Comparison of ENCODE assay signal across 13 cellular contexts in the genomic region with DNA sequence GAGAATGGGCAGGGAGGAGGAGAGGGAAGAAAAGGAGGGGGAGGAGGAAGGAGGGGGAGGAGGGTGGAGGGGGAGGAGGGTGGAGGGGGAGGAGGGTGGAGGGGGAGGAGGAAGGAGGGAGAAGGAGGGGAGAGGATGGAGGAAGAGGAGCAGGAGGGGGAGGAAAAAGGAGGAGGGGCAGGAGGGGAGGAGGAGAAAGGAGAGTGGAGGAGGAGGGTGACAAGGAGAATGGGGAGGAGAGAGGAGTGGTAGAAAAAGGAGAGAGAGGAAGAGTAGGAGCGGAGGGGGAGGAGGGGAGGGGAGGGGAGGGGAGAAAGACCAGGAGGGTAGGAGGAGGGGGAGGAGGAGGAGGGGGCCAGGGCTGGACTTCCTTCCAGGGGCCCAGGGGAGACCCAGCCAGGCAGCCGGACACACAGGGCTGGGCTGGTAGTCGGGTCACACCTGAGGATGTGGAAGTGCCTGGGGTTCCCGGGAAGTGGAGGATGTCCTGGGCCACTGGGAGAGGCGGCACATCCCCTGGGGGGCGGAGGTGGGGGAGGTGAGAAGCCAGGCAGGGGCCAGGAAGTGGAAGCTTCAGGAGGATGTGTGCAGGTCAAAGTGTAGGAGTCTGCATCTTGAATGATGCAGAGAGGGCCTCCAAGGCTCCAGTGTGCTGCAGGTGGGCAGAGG. TPM values are rescaled to one million over a fixed set of nuclear protein-coding genes. Genes with fewer than 3 reads are reported as not detected.
DNase-seq lines count a peak whose midpoint lies in the region; ATAC-seq and TF ChIP-seq lines count a peak whose summit lies in the region.
"Had no signal": no experiment of that assay in that cellular context is flagged by ENCODE, and none has a peak within 500 bp of the region (broad histone marks: within the 10 kb centered on the region; RNA-seq: fewer than 3 reads in every experiment).

No MANE protein-coding gene starts in this region.

- H3K9me3 Mint-ChIP-seq in chondrocyte (ENCODE audit: low read depth) = no peaks in the 10 kb centered on the region
- peaks cover 0 to 6% (median 0%) of the 10 kb centered on the region in 5 donors for H3K9me3 Mint-ChIP-seq in CD8-positive, alpha-beta memory T cell

- H3K9me3 ChIP-seq in DND-41 (ENCODE audit: insufficient read depth, low read length, severe bottlenecking) (no peaks in the 10 kb centered on the region), HUES48 (ENCODE audit: control insufficient read depth, insufficient read depth, low read length) (peaks cover 11% of the 10 kb centered on the region), mesodermal cell (ENCODE audit: control insufficient read depth, low read length) (peaks cover 5% of the 10 kb centered on the region)
- H3K9me3 ChIP-seq in CD8-positive, alpha-beta memory T cell (ENCODE audit: low read length) = no peaks in the 10 kb centered on the region

- H3K4me1 Mint-ChIP-seq in chondrocyte (ENCODE audit: low read depth) = no peaks in the 10 kb centered on the region
- H3K4me1 Mint-ChIP-seq in CD8-positive, alpha-beta memory T cell = peaks cover 0 to 3% (median 2%) of the 10 kb centered on the region in 3 donors

- CTCF ChIA-PET in CD8-positive, alpha-beta memory T cell (lab: Charles Lee) = no interaction called here

- no peaks in the 10 kb centered on the region for H3K36me3 ChIP-seq in DND-41 (ENCODE audit: insufficient read depth, low read length)
- peaks cover 8% of the 10 kb centered on the region; the same call in 1 of the 2 replicates for H3K36me3 ChIP-seq in HUES48 (ENCODE audit: control insufficient read depth, insufficient read depth, low read length)
- peaks cover 10% of the 10 kb centered on the region for H3K36me3 ChIP-seq in mesodermal cell (ENCODE audit: control insufficient read depth, insufficient read depth, low read length)
- H3K36me3 ChIP-seq in CD8-positive, alpha-beta memory T cell (ENCODE audit: insufficient read depth, low read length) = no peaks in the 10 kb centered on the region

- H2AFZ ChIP-seq in DND-41 (ENCODE audit: low read depth, low read length) = no peak overlapping the region

- peak; percentile 58 for ATAC-seq in DND-41 (ENCODE audit: insufficient read depth, low read depth)
- ATAC-seq: PC-3 had no signal

- no peaks in the 10 kb centered on the region for H3K4me1 ChIP-seq in DND-41 (ENCODE audit: insufficient read depth, low read length)
- H3K4me1 ChIP-seq in HUES48 (ENCODE audit: control insufficient read depth, insufficient read depth, low read length) = peaks cover 8% of the 10 kb centered on the region
- peaks cover 6% of the 10 kb centered on the region for H3K4me1 ChIP-seq in mesodermal cell (ENCODE audit: control insufficient read depth, insufficient read depth, low read length, poor library complexity, severe bottlenecking)
- no peaks in the 10 kb centered on the region for H3K4me1 ChIP-seq in CD8-positive, alpha-beta memory T cell (ENCODE audit: insufficient read depth, low read length)

- POLR2A ChIA-PET in CD8-positive, alpha-beta memory T cell (lab: Charles Lee) = no interaction called here

- 0 to 14% methylated on average over 2 of the region's 6 CpGs for WGBS in mesodermal cell (ENCODE audit: insufficient coverage in 2 of 2), 2 experiments

- no peaks in the 10 kb centered on the region for H3K27me3 ChIP-seq in DND-41 (ENCODE audit: insufficient read depth, low read length, poor library complexity)
- no peaks in the 10 kb centered on the region for H3K27me3 ChIP-seq in HUES48 (ENCODE audit: control insufficient read depth, insufficient read depth, low read length)
- no peaks in the 10 kb centered on the region for H3K27me3 ChIP-seq in CD8-positive, alpha-beta memory T cell (ENCODE audit: insufficient read depth, low read length, poor library complexity, severe bottlenecking)

- H3K9ac ChIP-seq in DND-41 (ENCODE audit: low read depth, low read length) = no peak overlapping the region
- no peak overlapping the region for H3K9ac ChIP-seq in HUES48 (ENCODE audit: low read depth, low read length)

- no peaks in the 10 kb centered on the region for H3K79me2 ChIP-seq in DND-41 (ENCODE audit: insufficient read depth, low read length)

- H4K20me1 ChIP-seq in DND-41 (ENCODE audit: insufficient read depth, low read length) = no peaks in the 10 kb centered on the region

- H3K36me3 Mint-ChIP-seq in chondrocyte (ENCODE audit: low read depth) = peaks cover 4% of the 10 kb centered on the region
- H3K36me3 Mint-ChIP-seq in CD8-positive, alpha-beta memory T cell = peaks cover 5 to 10% (median 9%) of the 10 kb centered on the region in 3 donors

- no peaks in the 10 kb centered on the region for H3K27me3 Mint-ChIP-seq in chondrocyte (ENCODE audit: low read depth)
- no peaks in the 10 kb centered on the region for H3K27me3 Mint-ChIP-seq in CD8-positive, alpha-beta memory T cell

- H3K27ac Mint-ChIP-seq in chondrocyte (ENCODE audit: unreplicated experiment) = no peak overlapping the region
- peak overlapping the region in 2 of 8 donors; percentile 23 to 87 for H3K27ac Mint-ChIP-seq in CD8-positive, alpha-beta memory T cell

- H3K4me2 ChIP-seq in DND-41 (ENCODE audit: insufficient read depth, low read length) = no peak overlapping the region

- DNase-seq in DND-41 (peak; percentile 25), chondrocyte (ENCODE audit: low spot score) (peak; percentile 79), superior temporal gyrus (ENCODE audit: extremely low spot score) (no peak), NCI-H345 (lab: John Stamatoyannopoulos, UW) (no peak)
- no peak for DNase-seq in CD8-positive, alpha-beta memory T cell
- DNase-seq: HCEC 1CT, hippocampal formation, midbrain, NCI-H2081 treated with DMSO at 0.1 percent for 48 hours, PC-3, T1000 had no signal

- no peak overlapping the region for H3K4me3 Mint-ChIP-seq in chondrocyte (ENCODE audit: unreplicated experiment)
- H3K4me3 Mint-ChIP-seq in CD8-positive, alpha-beta memory T cell = no peak overlapping the region

- H3K4me3 ChIP-seq in DND-41 (ENCODE audit: low read depth in 1 of 2, low read length in 2 of 2) (no peak overlapping the region), HUES48 (ENCODE audit: low read depth, low read length) (no peak overlapping the region), mesodermal cell (ENCODE audit: extremely low read depth, insufficient read depth, low read length, poor library complexity, severe bottlenecking) (no peak overlapping the region)
- no peak overlapping the region for H3K4me3 ChIP-seq in CD8-positive, alpha-beta memory T cell (ENCODE audit: low read length)

- no peak overlapping the region for H3K27ac ChIP-seq in DND-41 (ENCODE audit: low read length)
- peak overlapping the region; percentile 59 for H3K27ac ChIP-seq in HUES48 (ENCODE audit: low read depth, low read length)
- H3K27ac ChIP-seq in mesodermal cell (ENCODE audit: low read depth, low read length, severe bottlenecking) = peak overlapping the region; percentile 36
- H3K27ac ChIP-seq in CD8-positive, alpha-beta memory T cell (ENCODE audit: low read depth, low read length) = no peak overlapping the region

- TF ChIP-seq CTCF in DND-41 (IDR thresholded peaks at IDR 0.05; ENCODE audit: borderline replicate concordance, extremely low read depth, low read length, poor library complexity, severe bottlenecking) = no peak
- TF ChIP-seq CTCF in chondrocyte (IDR thresholded peaks at IDR 0.05) = no peak

RNA-seq across cellular contexts. Expression of a gene that starts 18.7 kb away (rescaled TPM):
- 0.23 to 0.47 TPM in 2 of 3 replicates, not detected in the other for total RNA-seq in chondrocyte
- 3.2 TPM for polyA plus RNA-seq in mesodermal cell (2013, experiment 1 of 2)
- 1.7 TPM for polyA plus RNA-seq in mesodermal cell (2013, experiment 2 of 2)
- total RNA-seq in CD8-positive, alpha-beta memory T cell = under 1 TPM; 0.42 to 0.44 TPM
- not detected for polyA plus RNA-seq in CD8-positive, alpha-beta memory T cell
- total RNA-seq: PC-3 had no signal

RNA-seq across cellular contexts. Expression of a gene that starts 36.6 kb away (rescaled TPM):
- total RNA-seq in chondrocyte = 270 to 332 TPM (median 327 TPM) in 3 replicates
- 448 TPM for polyA plus RNA-seq in mesodermal cell (2013, experiment 1 of 2)
- 385 TPM for polyA plus RNA-seq in mesodermal cell (2013, experiment 2 of 2)
- total RNA-seq in CD8-positive, alpha-beta memory T cell = 100 to 1,000 TPM; 330 to 341 TPM
- 469 TPM for polyA plus RNA-seq in CD8-positive, alpha-beta memory T cell

Comparison
In these comparisons a context has a peak if more than half of its experiments do, and no peak if none do; other contexts are left out.
1. DNase-seq: peak in DND-41 (single experiment) and chondrocyte (single experiment); none in superior temporal gyrus (single experiment), NCI-H345 (single experiment) and CD8-positive, alpha-beta memory T cell (0 of 5).
2. H3K27ac ChIP-seq: peak in HUES48 (single experiment) and mesodermal cell (single experiment); none in DND-41 (single experiment) and CD8-positive, alpha-beta memory T cell (single experiment).